ENCODE assay signal across 8 cellular contexts in genomic region chr5:64895748-64896147, GRCh38.
"Had no signal": no experiment of that assay in that cellular context is flagged by ENCODE, and none has a peak within 500 bp of the region (broad histone marks: within the 10 kb centered on the region; RNA-seq: fewer than 3 reads in every experiment).

No MANE protein-coding gene starts in this region.

- H3K4me3 ChIP-seq: GM23248 had no signal

- H3K27ac Mint-ChIP-seq: IgD-negative memory B cell had no signal

- H3K4me3 Mint-ChIP-seq: H9, IgD-negative memory B cell had no signal

- DNase-seq: GM23248, H9, HCEC 1CT, KBM-7 had no signal

- H2AFZ ChIP-seq: GM23248 had no signal

- FAIRE-seq: H1, H54, HTR-8/SVneo had no signal

- H3K27me3 Mint-ChIP-seq: IgD-negative memory B cell had no signal

- H3K27ac ChIP-seq: GM23248 had no signal

- H3K4me1 Mint-ChIP-seq: IgD-negative memory B cell had no signal
